ENCODE assay signal across 11 cellular contexts in the genomic region with DNA sequence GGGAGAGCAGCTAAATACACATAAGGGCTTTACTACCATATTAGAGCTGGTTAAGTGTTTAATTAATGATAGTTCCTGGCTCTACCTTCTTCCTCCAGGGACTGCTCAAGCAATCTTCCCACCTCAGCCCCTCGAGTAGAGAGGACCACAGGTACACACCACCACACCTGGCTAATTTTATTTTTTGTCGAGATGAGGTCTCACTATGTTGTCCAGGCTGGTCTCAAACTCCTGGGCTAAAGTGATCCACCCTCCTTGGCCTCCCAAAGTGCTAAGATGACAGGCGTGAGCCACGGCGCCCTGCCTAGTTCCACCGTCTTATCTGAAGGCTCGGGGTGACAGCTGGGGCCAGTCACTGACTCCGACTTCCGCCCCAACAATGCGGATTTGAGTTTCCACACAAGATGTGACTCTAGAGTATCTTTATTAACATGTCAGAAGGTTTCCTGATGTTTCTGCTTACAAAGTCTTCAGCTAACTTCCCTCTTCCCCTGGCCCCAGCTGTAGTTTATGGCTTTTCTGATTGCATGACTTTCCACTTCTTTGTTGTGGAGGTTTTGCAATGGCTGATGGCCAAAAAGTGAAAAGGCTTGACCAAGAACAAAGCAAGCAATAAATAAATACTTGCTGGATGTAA. TPM values are rescaled to one million over a fixed set of nuclear protein-coding genes. Genes with fewer than 3 reads are reported as not detected.
DNase-seq lines count a peak whose midpoint lies in the region; ATAC-seq and TF ChIP-seq lines count a peak whose summit lies in the region.
"Had no signal": no experiment of that assay in that cellular context is flagged by ENCODE, and none has a peak within 500 bp of the region (broad histone marks: within the 10 kb centered on the region; RNA-seq: fewer than 3 reads in every experiment).

No MANE protein-coding gene starts in this region.

- no peaks in the 10 kb centered on the region for H3K36me3 Mint-ChIP-seq in CD4-positive, alpha-beta T cell (ENCODE audit: low read depth)
- H3K36me3 Mint-ChIP-seq in neural crest cell (ENCODE audit: low read depth) (no peaks in the 10 kb centered on the region), glutamatergic neuron (ENCODE audit: unreplicated experiment) (no peaks in the 10 kb centered on the region)

- no peak for DNase-seq in CD4-positive, alpha-beta T cell
- peak; percentile 56 for DNase-seq in SIG-M5 (lab: John Stamatoyannopoulos, UW)
- peak; percentile 72 for DNase-seq in fibroblast of pulmonary artery (ENCODE audit: low read depth)
- DNase-seq in neural crest cell (ENCODE audit: low read depth, low spot score), result no peak
- DNase-seq in NCI-H510A treated with DMSO at 0.1 percent for 48 hours (lab: John Stamatoyannopoulos, UW), result no peak
- DNase-seq in glutamatergic neuron, result no peak
- DNase-seq: NCI-H1092; stimulated activated naive CD4-positive, alpha-beta T cell treated with Interleukin-2 at 50 U/mL for 16 hours had no signal

- CTCF ChIA-PET in CD4-positive, alpha-beta T cell (lab: Charles Lee), result no interaction called here

- H3K27me3 ChIP-seq in CD4-positive, alpha-beta T cell (ENCODE audit: control insufficient read depth, insufficient read depth, low read length), result no peaks in the 10 kb centered on the region

- H3K9me3 ChIP-seq in CD4-positive, alpha-beta T cell (ENCODE audit: control insufficient read depth, low read length), result no peaks in the 10 kb centered on the region

- H3K27me3 Mint-ChIP-seq in CD4-positive, alpha-beta T cell, result no peaks in the 10 kb centered on the region
- H3K27me3 Mint-ChIP-seq in neural crest cell (ENCODE audit: low read depth), result peaks cover 4% of the 10 kb centered on the region
- H3K27me3 Mint-ChIP-seq in glutamatergic neuron (ENCODE audit: unreplicated experiment), result peaks cover 11% of the 10 kb centered on the region

- intact Hi-C loops in CD4-positive, alpha-beta T cell (cut with DNase I, micrococcal nuclease), result no loop called here

- ATAC-seq in CD4-positive, alpha-beta T cell (ENCODE audit: poor library complexity), result peak; percentile 46
- ATAC-seq in HG03460 (IDR thresholded peaks at IDR 0.05; ENCODE audit: unreplicated experiment) (no peak), GM19455 (IDR thresholded peaks at IDR 0.05; ENCODE audit: unreplicated experiment) (no peak)

- H3K4me3 ChIP-seq in fibroblast of pulmonary artery (replicated peaks; ENCODE audit: low read depth, low read length), result no peak overlapping the region

- POLR2A ChIA-PET in CD4-positive, alpha-beta T cell (lab: Charles Lee), result no interaction called here

- no peaks in the 10 kb centered on the region for H3K9me3 Mint-ChIP-seq in CD4-positive, alpha-beta T cell
- H3K9me3 Mint-ChIP-seq in neural crest cell (no peaks in the 10 kb centered on the region), glutamatergic neuron (ENCODE audit: unreplicated experiment) (peaks cover 2% of the 10 kb centered on the region)

- H3K27ac Mint-ChIP-seq in CD4-positive, alpha-beta T cell, result peak overlapping the region; percentile 53
- H3K27ac Mint-ChIP-seq in neural crest cell (ENCODE audit: unreplicated experiment) (peak overlapping the region; percentile 64), glutamatergic neuron (ENCODE audit: unreplicated experiment) (no peak overlapping the region)

- H3K27ac ChIP-seq in CD4-positive, alpha-beta T cell (ENCODE audit: low read depth, low read length), result peak overlapping the region; percentile 15

- no peak for TF ChIP-seq CTCF in CD4-positive, alpha-beta T cell (IDR thresholded peaks at IDR 0.05)
- TF ChIP-seq CTCF in fibroblast of pulmonary artery (IDR thresholded peaks at IDR 0.05; ENCODE audit: low read length, missing control alignments), result no peak
- TF ChIP-seq CTCF in neural crest cell (conservative IDR thresholded peaks at IDR 0.05), result no peak
- TF ChIP-seq CTCF in glutamatergic neuron (IDR thresholded peaks at IDR 0.05; ENCODE audit: partially characterized antibody, unreplicated experiment), result no peak

- peaks cover 53% of the 10 kb centered on the region for H3K4me1 Mint-ChIP-seq in CD4-positive, alpha-beta T cell (ENCODE audit: low read depth)
- H3K4me1 Mint-ChIP-seq in neural crest cell (peaks cover 34% of the 10 kb centered on the region), glutamatergic neuron (ENCODE audit: low read depth, unreplicated experiment) (peaks cover 14% of the 10 kb centered on the region)

- no peak overlapping the region for H3K4me3 Mint-ChIP-seq in CD4-positive, alpha-beta T cell
- H3K4me3 Mint-ChIP-seq in neural crest cell, result no peak overlapping the region
- H3K4me3 Mint-ChIP-seq in glutamatergic neuron (ENCODE audit: unreplicated experiment), result no peak overlapping the region

RNA-seq across cellular contexts. Expression of a gene that starts 16.8 kb away (rescaled TPM):
- total RNA-seq in CD4-positive, alpha-beta T cell, result 1 to 10 TPM; 7.2 to 7.4 TPM
- total RNA-seq in neural crest cell (10.7 and 11.8 TPM in 2 replicates), glutamatergic neuron (ENCODE audit: unreplicated experiment) (10.6 TPM)

RNA-seq across cellular contexts. Expression of a gene that starts 44.7 kb away (rescaled TPM):
- total RNA-seq in CD4-positive, alpha-beta T cell, result not detected
- total RNA-seq in neural crest cell (not detected in 2 replicates), glutamatergic neuron (ENCODE audit: unreplicated experiment) (not detected)
- total RNA-seq: Daoy had no signal

RNA-seq across cellular contexts. Expression of a gene that starts 48.6 kb away (rescaled TPM):
- not detected for total RNA-seq in CD4-positive, alpha-beta T cell
- total RNA-seq in neural crest cell (not detected in 2 replicates), glutamatergic neuron (ENCODE audit: unreplicated experiment) (not detected)
- total RNA-seq: Daoy had no signal

Comparison
In these comparisons a context has a peak if more than half of its experiments do, and no peak if none do; other contexts are left out.
1. DNase-seq: peak in SIG-M5 (single experiment) and fibroblast of pulmonary artery (single experiment); none in CD4-positive, alpha-beta T cell (0 of 10), neural crest cell (single experiment), NCI-H510A treated with DMSO at 0.1 percent for 48 hours (single experiment) and glutamatergic neuron (single experiment).